In genomic region chr7:1341995-1342645, GRCh38 we compare ENCODE assay signal across 19 cellular contexts.
"Had no signal": no experiment of that assay in that cellular context is flagged by ENCODE, and none has a peak within 500 bp of the region (broad histone marks: within the 10 kb centered on the region; RNA-seq: fewer than 3 reads in every experiment).

No MANE protein-coding gene starts in this region.

- H3K27ac ChIP-seq: colonic mucosa, foreskin keratinocyte, heart left ventricle, neutrophil, tibial artery, upper lobe of left lung, vagina had no signal

- H3K36me3 ChIP-seq: colonic mucosa, heart left ventricle, neutrophil, tibial artery, upper lobe of left lung, vagina had no signal

- H3K27ac Mint-ChIP-seq: naive thymus-derived CD4-positive, alpha-beta T cell had no signal

- ATAC-seq: foreskin keratinocyte; left colon; naive thymus-derived CD4-positive, alpha-beta T cell; stimulated activated naive CD8-positive, alpha-beta T cell treated with anti-CD3 and anti-CD28 coated beads, Interleukin-15, Interleukin-2, amounts not matched to agents 100 U/mL and 50 U/mL, for 24 hours had no signal

- DNase-seq: cerebellar nuclear complex; colonic mucosa; dermis blood vessel endothelial cell; erythroblast; foreskin keratinocyte; left colon; mammary epithelial cell; naive thymus-derived CD4-positive, alpha-beta T cell; nephron progenitor cell; small intestine; stimulated activated CD4-positive, alpha-beta T cell treated with anti-CD3 and anti-CD28 coated beads, Interleukin-2, amount 100 ng/mL, for 48 hours; stimulated activated naive CD8-positive, alpha-beta T cell treated with anti-CD3 and anti-CD28 coated beads, Interleukin-15, Interleukin-2, amounts not matched to agents 100 U/mL and 50 U/mL, for 24 hours; tibial artery had no signal

- H3K4me3 Mint-ChIP-seq: naive thymus-derived CD4-positive, alpha-beta T cell; nephron progenitor cell had no signal

- H3K4me3 ChIP-seq: colonic mucosa, heart left ventricle, tibial artery, upper lobe of left lung, vagina had no signal

- H3K9me3 ChIP-seq: colonic mucosa, neutrophil, vagina had no signal

- H3K27me3 ChIP-seq: colonic mucosa, upper lobe of left lung, vagina had no signal

- H3K4me1 Mint-ChIP-seq: naive thymus-derived CD4-positive, alpha-beta T cell had no signal

- H3K4me1 ChIP-seq: colonic mucosa, foreskin keratinocyte, heart left ventricle, tibial artery, upper lobe of left lung, vagina had no signal

- FAIRE-seq: endothelial cell of umbilical vein, keratinocyte, small intestine had no signal
